39 cellular contexts compared by ENCODE assay signal in genomic region chr7:158894825-158895224, GRCh38.
"Had no signal": no experiment of that assay in that cellular context is flagged by ENCODE, and none has a peak within 500 bp of the region (broad histone marks: within the 10 kb centered on the region; RNA-seq: fewer than 3 reads in every experiment).

No MANE protein-coding gene starts in this region.

- H3K27ac ChIP-seq: adrenal gland, ascending aorta, body of pancreas, brain microvascular endothelial cell, breast epithelium, cardiac muscle cell had no signal

- H3K4me3 ChIP-seq: adrenal gland, ascending aorta, body of pancreas, breast epithelium, cardiac muscle cell had no signal

- H3K4me1 ChIP-seq: adrenal gland, ascending aorta, body of pancreas, breast epithelium had no signal

- H3K27me3 Mint-ChIP-seq: activated naive CD4-positive, alpha-beta T cell treated with anti-CD3 and anti-CD28 coated beads, Interleukin-2, amount 10 ng/mL, durations not matched to agents 7 days and 5 days; activated naive CD4-positive, alpha-beta T cell treated with anti-CD3 and anti-CD28 coated beads, Interleukin-2, amount 50 U/mL, for 24 hours; activated naive CD8-positive, alpha-beta T cell; activated naive CD8-positive, alpha-beta T cell treated with anti-CD3 and anti-CD28 coated beads for 36 hours; activated naive CD8-positive, alpha-beta T cell treated with anti-CD3 and anti-CD28 coated beads, Interleukin-2, amount 10 ng/mL, durations not matched to agents 7 days and 5 days; activated naive CD8-positive, alpha-beta T cell treated with anti-CD3 and anti-CD28 coated beads, Interleukin-2, amount 50 U/mL, for 24 hours; activated T-cell treated with anti-CD3 and anti-CD28 coated beads, Interleukin-2, amount 50 U/mL, for 24 hours; activated T-helper 17 cell treated with anti-CD3 and anti-CD28 coated beads, Interleukin-2, amount 50 U/mL, for 72 hours; central memory CD8-positive, alpha-beta T cell had no signal

- DNase-seq: activated effector memory CD4-positive, alpha-beta T cell treated with anti-CD3 and anti-CD28 coated beads, Interleukin-2, amount 50 U/mL, for 16 hours; activated effector memory CD4-positive, alpha-beta T cell treated with Interleukin-2 at 50 U/mL for 16 hours; activated gamma-delta T cell; activated gamma-delta T cell treated with Interleukin-2 at 50 U/mL for 16 hours; activated naive CD4-positive, alpha-beta T cell; activated naive CD4-positive, alpha-beta T cell treated with anti-CD3 and anti-CD28 coated beads for 36 hours; activated naive CD4-positive, alpha-beta T cell treated with anti-CD3 and anti-CD28 coated beads, Interleukin-2, amount 10 ng/mL, durations not matched to agents 7 days and 5 days; activated naive CD4-positive, alpha-beta T cell treated with anti-CD3 and anti-CD28 coated beads, Interleukin-2, amount 50 U/mL, for 16 hours; activated naive CD4-positive, alpha-beta T cell treated with Interleukin-2 at 50 U/mL for 16 hours; activated naive CD8-positive, alpha-beta T cell treated with anti-CD3 and anti-CD28 coated beads for 36 hours; activated naive CD8-positive, alpha-beta T cell treated with anti-CD3 and anti-CD28 coated beads, Interleukin-2, amount 10 ng/mL, durations not matched to agents 7 days and 5 days; activated naive CD8-positive, alpha-beta T cell treated with anti-CD3 and anti-CD28 coated beads, Interleukin-2, amount 50 U/mL, for 24 hours; activated T-cell treated with anti-CD3 and anti-CD28 coated beads for 4 hours; activated T-cell treated with anti-CD3 and anti-CD28 coated beads, Interleukin-2, amount 50 U/mL, for 1 hour; activated T-cell treated with anti-CD3 and anti-CD28 coated beads, Interleukin-2, amount 50 U/mL, for 24 hours; activated T-cell treated with anti-CD3 and anti-CD28 coated beads, Interleukin-2, amount 50 U/mL, for 4 hours; activated T-cell treated with anti-CD3 and anti-CD28 coated beads, Interleukin-2, amount 50 U/mL, for 48 hours; activated T-cell treated with anti-CD3 and anti-CD28 coated beads, Interleukin-2, amount 50 U/mL, for 72 hours; adrenal gland; amniotic stem cell; amygdala; anterior cingulate cortex; aorta; body of pancreas; brain microvascular endothelial cell; caudate nucleus; central memory CD4-positive, alpha-beta T cell; cerebellar nuclear complex had no signal

- H3K9me3 ChIP-seq: adrenal gland, ascending aorta, body of pancreas, breast epithelium had no signal

- H3K4me3 Mint-ChIP-seq: activated naive CD4-positive, alpha-beta T cell treated with anti-CD3 and anti-CD28 coated beads for 36 hours; activated naive CD4-positive, alpha-beta T cell treated with anti-CD3 and anti-CD28 coated beads, Interleukin-2, amount 10 ng/mL, durations not matched to agents 7 days and 5 days; activated naive CD4-positive, alpha-beta T cell treated with anti-CD3 and anti-CD28 coated beads, Interleukin-2, amount 50 U/mL, for 24 hours; activated naive CD8-positive, alpha-beta T cell; activated naive CD8-positive, alpha-beta T cell treated with anti-CD3 and anti-CD28 coated beads for 36 hours; activated naive CD8-positive, alpha-beta T cell treated with anti-CD3 and anti-CD28 coated beads, Interleukin-2, amount 10 ng/mL, durations not matched to agents 7 days and 5 days; activated naive CD8-positive, alpha-beta T cell treated with anti-CD3 and anti-CD28 coated beads, Interleukin-2, amount 50 U/mL, for 24 hours; activated T-cell treated with anti-CD3 and anti-CD28 coated beads, Interleukin-2, amount 50 U/mL, for 24 hours; activated T-cell treated with anti-CD3 and anti-CD28 coated beads, Interleukin-2, amount 50 U/mL, for 4 hours; activated T-cell treated with anti-CD3 and anti-CD28 coated beads, Interleukin-2, amount 50 U/mL, for 72 hours; activated T-helper 1 cell treated with anti-CD3 and anti-CD28 coated beads, Interleukin-12 subunit alpha, Interleukin-12 subunit beta, Interleukin-2, Interleukin-4 antibody, amounts not matched to agents 30 ng/mL and 10 ng/mL and 1 ng/mL, durations not matched to agents 14 hours and 24 hours and 36 hours; activated T-helper 17 cell treated with anti-CD3 and anti-CD28 coated beads, Interleukin-2, amount 50 U/mL, for 72 hours; brain; central memory CD8-positive, alpha-beta T cell had no signal

- ATAC-seq: activated naive CD4-positive, alpha-beta T cell treated with anti-CD3 and anti-CD28 coated beads, Interleukin-2, amount 50 U/mL, for 72 hours; activated naive CD8-positive, alpha-beta T cell treated with anti-CD3 and anti-CD28 coated beads, Interleukin-2, amount 50 U/mL, for 24 hours; activated T-cell treated with anti-CD3 and anti-CD28 coated beads, Interleukin-2, amount 50 U/mL, for 4 hours; activated T-cell treated with anti-CD3 and anti-CD28 coated beads, Interleukin-2, amount 50 U/mL, for 72 hours; activated T-helper 17 cell treated with anti-CD3 and anti-CD28 coated beads, Interleukin-2, amount 50 U/mL, for 72 hours; body of pancreas had no signal

- H3K9me3 Mint-ChIP-seq: activated naive CD4-positive, alpha-beta T cell treated with anti-CD3 and anti-CD28 coated beads for 36 hours; activated naive CD4-positive, alpha-beta T cell treated with anti-CD3 and anti-CD28 coated beads, Interleukin-2, amount 10 ng/mL, durations not matched to agents 7 days and 5 days; activated naive CD4-positive, alpha-beta T cell treated with anti-CD3 and anti-CD28 coated beads, Interleukin-2, amount 50 U/mL, for 24 hours; activated naive CD8-positive, alpha-beta T cell treated with anti-CD3 and anti-CD28 coated beads for 36 hours; activated naive CD8-positive, alpha-beta T cell treated with anti-CD3 and anti-CD28 coated beads, Interleukin-2, amount 10 ng/mL, durations not matched to agents 7 days and 5 days; activated naive CD8-positive, alpha-beta T cell treated with anti-CD3 and anti-CD28 coated beads, Interleukin-2, amount 50 U/mL, for 24 hours; activated T-cell treated with anti-CD3 and anti-CD28 coated beads, Interleukin-2, amount 50 U/mL, for 24 hours; activated T-cell treated with anti-CD3 and anti-CD28 coated beads, Interleukin-2, amount 50 U/mL, for 4 hours; activated T-cell treated with anti-CD3 and anti-CD28 coated beads, Interleukin-2, amount 50 U/mL, for 72 hours; activated T-helper 1 cell treated with anti-CD3 and anti-CD28 coated beads, Interleukin-12 subunit alpha, Interleukin-12 subunit beta, Interleukin-2, Interleukin-4 antibody, amounts not matched to agents 30 ng/mL and 10 ng/mL and 1 ng/mL, durations not matched to agents 14 hours and 24 hours and 36 hours; activated T-helper 17 cell treated with anti-CD3 and anti-CD28 coated beads, Interleukin-2, amount 50 U/mL, for 72 hours; activated T-helper 2 cell treated with anti-CD3 and anti-CD28 coated beads, Interferon-gamma antibody, Interleukin-2, Interleukin-4, amounts not matched to agents 10 μg/mL and 5 μg/mL and 100 μg/mL, durations not matched to agents 14 hours and 24 hours and 36 hours; central memory CD8-positive, alpha-beta T cell had no signal

- H3K27ac Mint-ChIP-seq: activated naive CD4-positive, alpha-beta T cell treated with anti-CD3 and anti-CD28 coated beads for 36 hours; activated naive CD4-positive, alpha-beta T cell treated with anti-CD3 and anti-CD28 coated beads, Interleukin-2, amount 10 ng/mL, durations not matched to agents 7 days and 5 days; activated naive CD4-positive, alpha-beta T cell treated with anti-CD3 and anti-CD28 coated beads, Interleukin-2, amount 50 U/mL, for 24 hours; activated naive CD4-positive, alpha-beta T cell treated with anti-CD3 and anti-CD28 coated beads, Interleukin-2, amount 50 U/mL, for 72 hours; activated naive CD8-positive, alpha-beta T cell; activated naive CD8-positive, alpha-beta T cell treated with anti-CD3 and anti-CD28 coated beads for 36 hours; activated naive CD8-positive, alpha-beta T cell treated with anti-CD3 and anti-CD28 coated beads, Interleukin-2, amount 10 ng/mL, durations not matched to agents 7 days and 5 days; activated naive CD8-positive, alpha-beta T cell treated with anti-CD3 and anti-CD28 coated beads, Interleukin-2, amount 50 U/mL, for 24 hours; activated T-cell treated with anti-CD3 and anti-CD28 coated beads, Interleukin-2, amount 50 U/mL, for 24 hours; activated T-cell treated with anti-CD3 and anti-CD28 coated beads, Interleukin-2, amount 50 U/mL, for 72 hours; activated T-helper 1 cell treated with anti-CD3 and anti-CD28 coated beads, Interleukin-12 subunit alpha, Interleukin-12 subunit beta, Interleukin-2, Interleukin-4 antibody, amounts not matched to agents 30 ng/mL and 10 ng/mL and 1 ng/mL, durations not matched to agents 14 hours and 24 hours and 36 hours; activated T-helper 17 cell treated with anti-CD3 and anti-CD28 coated beads, Interleukin-2, amount 50 U/mL, for 72 hours; activated T-helper 2 cell treated with anti-CD3 and anti-CD28 coated beads, Interferon-gamma antibody, Interleukin-2, Interleukin-4, amounts not matched to agents 10 μg/mL and 5 μg/mL and 100 μg/mL, durations not matched to agents 14 hours and 24 hours and 36 hours; brain had no signal

- H3K27me3 ChIP-seq: adrenal gland, ascending aorta, body of pancreas, brain microvascular endothelial cell, breast epithelium, cardiac muscle cell had no signal

- H3K4me1 Mint-ChIP-seq: activated naive CD4-positive, alpha-beta T cell treated with anti-CD3 and anti-CD28 coated beads, Interleukin-2, amount 50 U/mL, for 24 hours; activated naive CD8-positive, alpha-beta T cell treated with anti-CD3 and anti-CD28 coated beads for 36 hours; activated naive CD8-positive, alpha-beta T cell treated with anti-CD3 and anti-CD28 coated beads, Interleukin-2, amount 50 U/mL, for 24 hours; activated T-helper 17 cell treated with anti-CD3 and anti-CD28 coated beads, Interleukin-2, amount 50 U/mL, for 72 hours had no signal
